3 cellular contexts compared by ENCODE assay signal in genomic region chr10:131621784-131622624, GRCh38.
A peak's percentile ranks its signal among the peaks of the same experiment; 100 is the strongest.
TF ChIP-seq lines count a peak whose summit lies in the region.

No MANE protein-coding gene starts in this region.

TF ChIP-seq in A549, 52 proteins besides CTCF, POLR2A, EP300 and RAD21:
- TF ChIP-seq FOSL2 (IDR thresholded peaks at IDR 0.05) = no peak
- TF ChIP-seq FOSL2 (CRISPR knock-in tag; IDR thresholded peaks at IDR 0.05) = peak; percentile 23
- TF ChIP-seq, protein P1, sequence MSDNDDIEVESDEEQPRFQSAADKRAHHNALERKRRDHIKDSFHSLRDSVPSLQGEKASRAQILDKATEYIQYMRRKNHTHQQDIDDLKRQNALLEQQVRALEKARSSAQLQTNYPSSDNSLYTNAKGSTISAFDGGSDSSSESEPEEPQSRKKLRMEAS (IDR thresholded peaks at IDR 0.05) = 0 out of 2 replicates have a peak, but pooled peaks have one; percentile 26
- TF ChIP-seq EHMT2 (IDR thresholded peaks at IDR 0.05; ENCODE audit: low read depth) = no peak

TF ChIP-seq in HCT116, 20 proteins besides CTCF, POLR2A, EP300 and RAD21:
- no peak for TF ChIP-seq YY1 (IDR thresholded peaks at IDR 0.05; ENCODE audit: extremely low read depth, insufficient replicate concordance, low read depth, low read length)
- TF ChIP-seq SP1 (IDR thresholded peaks at IDR 0.05; ENCODE audit: low read depth) = peak; percentile 15; the same call in 1 of the 2 replicates

TF ChIP-seq in H1, 55 proteins besides CTCF, POLR2A, EP300 and RAD21:
- no peak for TF ChIP-seq TAF7 (optimal IDR thresholded peaks at IDR 0.05; ENCODE audit: borderline replicate concordance, low read depth, low read length)
- no peak for TF ChIP-seq NRF1 (IDR thresholded peaks at IDR 0.05; ENCODE audit: low read depth, low read length)
